ENCODE assay signal across 21 cellular contexts in genomic region chr20:63270606-63271325, GRCh38. TPM values are rescaled to one million over a fixed set of nuclear protein-coding genes. Genes with fewer than 3 reads are reported as not detected.
A peak's percentile ranks its signal among the peaks of the same experiment; 100 is the strongest.
DNase-seq lines count a peak whose midpoint lies in the region; ATAC-seq and TF ChIP-seq lines count a peak whose summit lies in the region.
"Had no signal": no experiment of that assay in that cellular context is flagged by ENCODE, and none has a peak within 500 bp of the region (broad histone marks: within the 10 kb centered on the region; RNA-seq: fewer than 3 reads in every experiment).

No MANE protein-coding gene starts in this region.

- H3K4me1 Mint-ChIP-seq in activated CD4-positive, alpha-beta T cell treated with anti-CD3 and anti-CD28 coated beads, Interleukin-2, amount 10 ng/mL, durations not matched to agents 7 days and 5 days = peaks cover 27% of the 10 kb centered on the region
- H3K4me1 Mint-ChIP-seq in T-cell (peaks cover 29 to 30% (median 30%) of the 10 kb centered on the region in 3 donors), endodermal cell (peaks cover 7% of the 10 kb centered on the region)

- H3K4me2 ChIP-seq in trophoblast cell (ENCODE audit: low read length) = no peak overlapping the region

- POLR2A ChIA-PET in activated CD4-positive, alpha-beta T cell treated with anti-CD3 and anti-CD28 coated beads, Interleukin-2, amount 10 ng/mL, durations not matched to agents 7 days and 5 days (lab: Charles Lee) = no interaction called here
- POLR2A ChIA-PET in T-cell (lab: Charles Lee) = no interaction called here

- WGBS in endodermal cell (ENCODE audit: insufficient coverage in 1 of 2, insufficient read length in 1 of 2), 2 experiments = 93 to 96% methylated on average over 7 to 9 of the region's 9 CpGs
- no CpG with 5 or more reads among the region's 9 CpGs for WGBS in trophoblast cell (ENCODE audit: extremely low coverage, insufficient coverage, insufficient read length)

- H3K14ac ChIP-seq in trophoblast cell (ENCODE audit: low read length) = no peak overlapping the region

- H3K9me3 ChIP-seq in endodermal cell (ENCODE audit: control insufficient read depth, low read length) (no peaks in the 10 kb centered on the region), trophoblast cell (ENCODE audit: insufficient read depth, low read depth, low read length) (peaks cover 1% of the 10 kb centered on the region)
- H3K9me3 ChIP-seq: neutrophil, tibial artery had no signal

- no peaks in the 10 kb centered on the region for H3K4me1 ChIP-seq in endodermal cell (ENCODE audit: control insufficient read depth, insufficient read depth, low read length)
- H3K4me1 ChIP-seq in trophoblast cell (ENCODE audit: control insufficient read depth in 1 of 2, insufficient read depth in 2 of 2, low read length in 2 of 2) = peaks cover 16 to 17% of the 10 kb centered on the region in 2 experiments

- peaks cover 25% of the 10 kb centered on the region for H3K79me2 ChIP-seq in trophoblast cell (ENCODE audit: control insufficient read depth, insufficient read depth, low read length, poor library complexity)

- no peak overlapping the region for H4K8ac ChIP-seq in trophoblast cell (ENCODE audit: low read depth, low read length)

- H3K27me3 ChIP-seq in endodermal cell (ENCODE audit: control insufficient read depth, insufficient read depth, low read length, poor library complexity, severe bottlenecking) = no peaks in the 10 kb centered on the region
- no peaks in the 10 kb centered on the region for H3K27me3 ChIP-seq in trophoblast cell (ENCODE audit: insufficient read depth, low read length)

- H3K18ac ChIP-seq in trophoblast cell (ENCODE audit: low read length) = no peak overlapping the region

- H2BK120ac ChIP-seq in trophoblast cell (ENCODE audit: insufficient read depth, low read length, poor library complexity) = no peak overlapping the region

- H2AK5ac ChIP-seq in trophoblast cell (ENCODE audit: low read length) = no peak overlapping the region

- H3K27ac ChIP-seq in endodermal cell (ENCODE audit: low read depth, low read length) (no peak overlapping the region), trophoblast cell (ENCODE audit: low read depth, low read length) (no peak overlapping the region)
- H3K27ac ChIP-seq: neutrophil, tibial artery had no signal

- H3K27me3 Mint-ChIP-seq in activated CD4-positive, alpha-beta T cell treated with anti-CD3 and anti-CD28 coated beads, Interleukin-2, amount 10 ng/mL, durations not matched to agents 7 days and 5 days = no peaks in the 10 kb centered on the region
- H3K27me3 Mint-ChIP-seq in T-cell (peaks cover 0 to 5% of the 10 kb centered on the region in 2 donors), endodermal cell (ENCODE audit: insufficient read depth) (no peaks in the 10 kb centered on the region)

- no peak overlapping the region for H3K23ac ChIP-seq in trophoblast cell (ENCODE audit: low read length)

- no peak overlapping the region for H3K4me3 ChIP-seq in endodermal cell (ENCODE audit: low read length)
- H3K4me3 ChIP-seq in trophoblast cell (ENCODE audit: low read depth, low read length) = peak overlapping the region; percentile 33
- H3K4me3 ChIP-seq: tibial artery had no signal

- H2BK5ac ChIP-seq in trophoblast cell (ENCODE audit: low read depth, low read length, poor library complexity) = no peak overlapping the region

- peaks cover 8% of the 10 kb centered on the region for H3K79me1 ChIP-seq in trophoblast cell (ENCODE audit: low read length)

- peaks cover 9% of the 10 kb centered on the region for H3K36me3 ChIP-seq in endodermal cell (ENCODE audit: control insufficient read depth, insufficient read depth, low read length)
- H3K36me3 ChIP-seq in trophoblast cell (ENCODE audit: control insufficient read depth in 1 of 2, insufficient read depth in 2 of 2, low read length in 2 of 2) = peaks cover 16% of the 10 kb centered on the region in 2 experiments
- H3K36me3 ChIP-seq: neutrophil had no signal

- no peak overlapping the region for H3K4ac ChIP-seq in trophoblast cell (ENCODE audit: low read depth, low read length)

- no peak overlapping the region for H4K12ac ChIP-seq in trophoblast cell (ENCODE audit: low read depth, low read length)

- CTCF ChIA-PET in activated CD4-positive, alpha-beta T cell treated with anti-CD3 and anti-CD28 coated beads, Interleukin-2, amount 10 ng/mL, durations not matched to agents 7 days and 5 days (lab: Charles Lee) = no interaction called here
- CTCF ChIA-PET in T-cell (lab: Charles Lee) = no interaction called here

- DNase-seq in activated CD4-positive, alpha-beta T cell treated with anti-CD3 and anti-CD28 coated beads, Interleukin-2, amount 10 ng/mL, durations not matched to agents 7 days and 5 days = no peak
- DNase-seq in activated CD4-positive, alpha-beta T cell treated with anti-CD3 and anti-CD28 coated beads for 4 hours = no peak
- DNase-seq in T-cell (no peak), endodermal cell (no peak), trophoblast cell (no peak), OCI-M1 (lab: John Stamatoyannopoulos, UW) (no peak), cerebellum (ENCODE audit: low spot score) (no peak)
- DNase-seq: activated CD4-positive, alpha-beta T cell treated with anti-CD3 and anti-CD28 coated beads, Interleukin-2, amount 50 U/mL, for 4 hours; activated T-cell treated with anti-CD3 and anti-CD28 coated beads, Interleukin-2, amount 50 U/mL, for 48 hours; C1 segment of cervical spinal cord; cerebellar nuclear complex; mesenchymal stem cell; NCI-H1694; NCI-H2227 treated with DMSO at 0.1 percent for 48 hours; tibial artery had no signal

- no peak overlapping the region for H2AFZ ChIP-seq in trophoblast cell (ENCODE audit: insufficient read depth, low read length, poor library complexity)

- H3K9ac ChIP-seq in endodermal cell (ENCODE audit: extremely low read depth, low read length, poor library complexity, severe bottlenecking) (no peak overlapping the region), trophoblast cell (ENCODE audit: low read length) (peak overlapping the region; percentile 13)

- H3K9me3 Mint-ChIP-seq in activated CD4-positive, alpha-beta T cell treated with anti-CD3 and anti-CD28 coated beads, Interleukin-2, amount 10 ng/mL, durations not matched to agents 7 days and 5 days = no peaks in the 10 kb centered on the region
- H3K9me3 Mint-ChIP-seq in T-cell = no peaks in the 10 kb centered on the region
- no peaks in the 10 kb centered on the region for H3K9me3 Mint-ChIP-seq in endodermal cell
- H3K9me3 Mint-ChIP-seq: stimulated activated memory B cell treated with anti-CD40 and anti-IgM and Interleukin-4, amounts not matched to agents 10 μg/mL and 1 μg/mL and 100 μg/mL, for 72 hours had no signal

- ATAC-seq in T-cell (replicated peaks in 1 of 4) (no peak), GM21825 (IDR thresholded peaks at IDR 0.05; ENCODE audit: unreplicated experiment) (no peak)
- ATAC-seq: stimulated activated memory B cell treated with anti-CD40 and anti-IgM and Interleukin-4, amounts not matched to agents 10 μg/mL and 1 μg/mL and 100 μg/mL, for 72 hours had no signal

- TF ChIP-seq CTCF in endodermal cell (conservative IDR thresholded peaks at IDR 0.05) = no peak

- peaks cover 1% of the 10 kb centered on the region for H3K36me3 Mint-ChIP-seq in activated CD4-positive, alpha-beta T cell treated with anti-CD3 and anti-CD28 coated beads, Interleukin-2, amount 10 ng/mL, durations not matched to agents 7 days and 5 days (ENCODE audit: low read depth)
- no peaks in the 10 kb centered on the region for H3K36me3 Mint-ChIP-seq in T-cell
- peaks cover 4% of the 10 kb centered on the region for H3K36me3 Mint-ChIP-seq in endodermal cell (ENCODE audit: low read depth)

- no peak overlapping the region for H3K27ac Mint-ChIP-seq in activated CD4-positive, alpha-beta T cell treated with anti-CD3 and anti-CD28 coated beads, Interleukin-2, amount 10 ng/mL, durations not matched to agents 7 days and 5 days
- H3K27ac Mint-ChIP-seq in T-cell (no peak overlapping the region), endodermal cell (no peak overlapping the region)
- H3K27ac Mint-ChIP-seq: stimulated activated memory B cell treated with anti-CD40 and anti-IgM and Interleukin-4, amounts not matched to agents 10 μg/mL and 1 μg/mL and 100 μg/mL, for 72 hours had no signal

- H2BK12ac ChIP-seq in trophoblast cell (ENCODE audit: low read length) = no peak overlapping the region

- no peak overlapping the region for H4K91ac ChIP-seq in trophoblast cell (ENCODE audit: low read depth, low read length)

- peak overlapping the region; percentile 76 for H3K4me3 Mint-ChIP-seq in activated CD4-positive, alpha-beta T cell treated with anti-CD3 and anti-CD28 coated beads, Interleukin-2, amount 10 ng/mL, durations not matched to agents 7 days and 5 days
- peak overlapping the region; percentile 78 to 91 (median 87) for H3K4me3 Mint-ChIP-seq in T-cell
- H3K4me3 Mint-ChIP-seq in endodermal cell = peak overlapping the region; percentile 84

RNA-seq across cellular contexts. Expression of gene ARFGAP1, which starts 1.8 kb away (rescaled TPM):
- total RNA-seq in activated CD4-positive, alpha-beta T cell treated with anti-CD3 and anti-CD28 coated beads, Interleukin-2, amount 10 ng/mL, durations not matched to agents 7 days and 5 days = 10 to 100 TPM; 88.0 to 94.4 TPM
- total RNA-seq in T-cell = 100 to 1,000 TPM; 109 to 129 (median 122) TPM
- 100 to 1,000 TPM; 159 to 208 TPM for total RNA-seq in endodermal cell
- 122 TPM for polyA plus RNA-seq in endodermal cell (2013, experiment 1 of 2)
- 97.6 TPM for polyA plus RNA-seq in endodermal cell (2013, experiment 2 of 2)
- 83.1 and 87.4 TPM in 2 replicates for polyA plus RNA-seq in trophoblast cell (2013)
- 32.5 TPM for total RNA-seq in cerebellum

RNA-seq across cellular contexts. Expression of gene NKAIN4, which starts 16.5 kb away (rescaled TPM):
- not detected for total RNA-seq in activated CD4-positive, alpha-beta T cell treated with anti-CD3 and anti-CD28 coated beads, Interleukin-2, amount 10 ng/mL, durations not matched to agents 7 days and 5 days
- total RNA-seq in T-cell (not detected), endodermal cell (1 to 10 TPM in 1 of 2 donors, under 1 TPM in 1; 0.24 to 1.7 TPM), cerebellum (35.0 TPM)
- 51.9 TPM for polyA plus RNA-seq in endodermal cell (2013, experiment 1 of 2)
- polyA plus RNA-seq in endodermal cell (2013, experiment 2 of 2) = 40.1 TPM
- polyA plus RNA-seq in trophoblast cell (2013) = 40.3 and 44.3 TPM in 2 replicates
- total RNA-seq: A172, fibroblast of villous mesenchyme, M059J had no signal

RNA-seq across cellular contexts. Expression of gene COL20A1, which starts 22.2 kb away (rescaled TPM):
- total RNA-seq in activated CD4-positive, alpha-beta T cell treated with anti-CD3 and anti-CD28 coated beads, Interleukin-2, amount 10 ng/mL, durations not matched to agents 7 days and 5 days = not detected
- total RNA-seq in T-cell (under 1 TPM in 3 of 5 donors, not detected in 2; 0.16 to 0.35 (median 0.23) TPM), endodermal cell (under 1 TPM in 1 of 2 donors, not detected in 1; 0.44 TPM), cerebellum (2.7 TPM)
- 0.53 TPM for polyA plus RNA-seq in endodermal cell (2013, experiment 1 of 2)
- polyA plus RNA-seq in endodermal cell (2013, experiment 2 of 2) = 0.46 TPM
- polyA plus RNA-seq in trophoblast cell (2013) = 0.23 and 0.26 TPM in 2 replicates
- total RNA-seq: A172, M059J had no signal

RNA-seq across cellular contexts. Expression of gene BIRC7, which starts 35.1 kb away (rescaled TPM):
- not detected for total RNA-seq in activated CD4-positive, alpha-beta T cell treated with anti-CD3 and anti-CD28 coated beads, Interleukin-2, amount 10 ng/mL, durations not matched to agents 7 days and 5 days
- total RNA-seq in T-cell = not detected
- not detected for total RNA-seq in endodermal cell
- 0.28 TPM for polyA plus RNA-seq in endodermal cell (2013, experiment 1 of 2)
- 0.21 TPM for polyA plus RNA-seq in endodermal cell (2013, experiment 2 of 2)
- 12.8 and 14.9 TPM in 2 replicates for polyA plus RNA-seq in trophoblast cell (2013)
- not detected for total RNA-seq in cerebellum
- total RNA-seq: A172, fibroblast of villous mesenchyme, M059J had no signal

RNA-seq across cellular contexts. Expression of gene YTHDF1, which starts 54.8 kb away (rescaled TPM):
- 10 to 100 TPM; 39.3 to 41.3 TPM for total RNA-seq in activated CD4-positive, alpha-beta T cell treated with anti-CD3 and anti-CD28 coated beads, Interleukin-2, amount 10 ng/mL, durations not matched to agents 7 days and 5 days
- total RNA-seq in T-cell (10 to 100 TPM; 36.7 to 44.5 (median 42.2) TPM), endodermal cell (10 to 100 TPM; 64.9 to 73.2 TPM), cerebellum (18.8 TPM)
- 43.0 TPM for polyA plus RNA-seq in endodermal cell (2013, experiment 1 of 2)
- 41.6 TPM for polyA plus RNA-seq in endodermal cell (2013, experiment 2 of 2)
- polyA plus RNA-seq in trophoblast cell (2013) = 89.1 and 94.0 TPM in 2 replicates

Comparison
In these comparisons a context has a peak if more than half of its experiments do, and no peak if none do; other contexts are left out.
1. RNA of gene NKAIN4, which starts 16.5 kb away (total RNA-seq): 35.0 TPM in cerebellum (single experiment); 0.24 to 1.7 TPM in endodermal cell, not detected in activated CD4-positive, alpha-beta T cell treated with anti-CD3 and anti-CD28 coated beads, Interleukin-2, amount 10 ng/mL, durations not matched to agents 7 days and 5 days and not detected in T-cell; every median in the first group is over 10 times any median in the second.
2. Peak in every context shown above with its lines, with median percentiles within 50 percentile points of each other: H3K4me3 Mint-ChIP-seq.